ENCODE assay signal across 19 cellular contexts in genomic region chr1:222326710-222327036, GRCh38.
"Had no signal": no experiment of that assay in that cellular context is flagged by ENCODE, and none has a peak within 500 bp of the region (broad histone marks: within the 10 kb centered on the region; RNA-seq: fewer than 3 reads in every experiment).

No MANE protein-coding gene starts in this region.

- H3K27ac ChIP-seq: RWPE1 had no signal

- H3K9me3 ChIP-seq: SK-N-SH had no signal

- H3K4me2 ChIP-seq: SK-N-SH had no signal

- H3K9ac ChIP-seq: SK-N-SH had no signal

- DNase-seq: Karpas-422, KBM-7, MM.1S, NCI-H1092 treated with DMSO at 0.1 percent for 48 hours, NCI-H1436, NCI-H1694 treated with DMSO at 0.1 percent for 48 hours, NCI-H2029, NCI-H2081 treated with DMSO at 0.1 percent for 48 hours, NCI-H2171, NCI-H226, NCI-H446, NCI-H510A, NCI-H524 treated with DMSO at 0.1 percent for 48 hours, NCI-H69, NCI-H774, SHP77, SK-N-SH, SW 1271 had no signal
